ENCODE assay signal across 1 cellular context in the genomic region with DNA sequence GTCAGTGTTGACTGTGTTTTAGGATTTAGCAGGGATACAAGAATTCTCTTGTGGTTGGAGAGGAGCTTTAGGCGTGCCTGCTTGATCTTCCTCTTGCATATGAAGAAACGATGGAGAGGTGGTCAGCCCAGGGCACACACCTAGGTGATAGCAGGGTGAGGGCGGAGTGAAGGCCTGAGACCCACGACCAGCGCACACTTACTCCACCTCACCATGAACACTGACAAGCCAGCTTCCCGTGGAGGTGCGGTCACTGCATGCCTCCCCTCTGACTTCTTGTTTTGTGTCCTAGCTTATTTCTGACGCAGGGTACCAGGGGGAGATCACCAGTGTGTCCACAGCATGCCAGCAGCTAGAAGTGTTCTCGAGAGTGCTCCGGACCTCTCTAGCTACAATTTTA.
TF ChIP-seq lines count a peak whose summit lies in the region.

No MANE protein-coding gene starts in this region.

TF ChIP-seq in GM12878, 131 proteins besides CTCF, POLR2A, EP300 and RAD21:
- TF ChIP-seq BACH1 (IDR thresholded peaks at IDR 0.05; ENCODE audit: borderline replicate concordance): no peak
- TF ChIP-seq, protein P1, sequence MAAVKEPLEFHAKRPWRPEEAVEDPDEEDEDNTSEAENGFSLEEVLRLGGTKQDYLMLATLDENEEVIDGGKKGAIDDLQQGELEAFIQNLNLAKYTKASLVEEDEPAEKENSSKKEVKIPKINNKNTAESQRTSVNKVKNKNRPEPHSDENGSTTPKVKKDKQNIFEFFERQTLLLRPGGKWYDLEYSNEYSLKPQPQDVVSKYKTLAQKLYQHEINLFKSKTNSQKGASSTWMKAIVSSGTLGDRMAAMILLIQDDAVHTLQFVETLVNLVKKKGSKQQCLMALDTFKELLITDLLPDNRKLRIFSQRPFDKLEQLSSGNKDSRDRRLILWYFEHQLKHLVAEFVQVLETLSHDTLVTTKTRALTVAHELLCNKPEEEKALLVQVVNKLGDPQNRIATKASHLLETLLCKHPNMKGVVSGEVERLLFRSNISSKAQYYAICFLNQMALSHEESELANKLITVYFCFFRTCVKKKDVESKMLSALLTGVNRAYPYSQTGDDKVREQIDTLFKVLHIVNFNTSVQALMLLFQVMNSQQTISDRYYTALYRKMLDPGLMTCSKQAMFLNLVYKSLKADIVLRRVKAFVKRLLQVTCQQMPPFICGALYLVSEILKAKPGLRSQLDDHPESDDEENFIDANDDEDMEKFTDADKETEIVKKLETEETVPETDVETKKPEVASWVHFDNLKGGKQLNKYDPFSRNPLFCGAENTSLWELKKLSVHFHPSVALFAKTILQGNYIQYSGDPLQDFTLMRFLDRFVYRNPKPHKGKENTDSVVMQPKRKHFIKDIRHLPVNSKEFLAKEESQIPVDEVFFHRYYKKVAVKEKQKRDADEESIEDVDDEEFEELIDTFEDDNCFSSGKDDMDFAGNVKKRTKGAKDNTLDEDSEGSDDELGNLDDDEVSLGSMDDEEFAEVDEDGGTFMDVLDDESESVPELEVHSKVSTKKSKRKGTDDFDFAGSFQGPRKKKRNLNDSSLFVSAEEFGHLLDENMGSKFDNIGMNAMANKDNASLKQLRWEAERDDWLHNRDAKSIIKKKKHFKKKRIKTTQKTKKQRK (IDR thresholded peaks at IDR 0.05; ENCODE audit: low read depth, low read length): no peak
- no peak for TF ChIP-seq MEF2A (IDR thresholded peaks at IDR 0.05; ENCODE audit: insufficient read depth, low read depth, low read length)
- no peak for TF ChIP-seq NRF1 (conservative IDR thresholded peaks at IDR 0.05; ENCODE audit: low read depth, low read length)
- TF ChIP-seq ZNF24 (IDR thresholded peaks at IDR 0.05): no peak
- no peak for TF ChIP-seq ZZZ3 (IDR thresholded peaks at IDR 0.05; ENCODE audit: control insufficient read depth, insufficient read length, low read depth)
- TF ChIP-seq SMARCA5 (IDR thresholded peaks at IDR 0.05): no peak
- no peak for TF ChIP-seq ZNF622 (IDR thresholded peaks at IDR 0.05)
TF ChIP-seq in GM12878: peak in this region for 0.
